ENCODE assay signal across 10 cellular contexts in genomic region chr9:5879419-5880181, GRCh38. TPM values are rescaled to one million over a fixed set of nuclear protein-coding genes. Genes with fewer than 3 reads are reported as not detected.
DNase-seq lines count a peak whose midpoint lies in the region; ATAC-seq and TF ChIP-seq lines count a peak whose summit lies in the region.
"Had no signal": no experiment of that assay in that cellular context is flagged by ENCODE, and none has a peak within 500 bp of the region (broad histone marks: within the 10 kb centered on the region; RNA-seq: fewer than 3 reads in every experiment).

No MANE protein-coding gene starts in this region.

- no peak for TF ChIP-seq RAD21 in SK-N-SH (IDR thresholded peaks at IDR 0.05; ENCODE audit: low read length)

- no peaks in the 10 kb centered on the region for H3K27me3 Mint-ChIP-seq in osteocyte (ENCODE audit: unreplicated experiment)

- H3F3A ChIP-seq in SK-N-SH (replicated peaks; ENCODE audit: insufficient read depth) (peaks cover 16% of the 10 kb centered on the region), smooth muscle cell (ENCODE audit: low read depth) (peaks cover 3% of the 10 kb centered on the region)

- H3K4me3 Mint-ChIP-seq in osteocyte (ENCODE audit: unreplicated experiment) = no peak overlapping the region

- H3K9me3 Mint-ChIP-seq in osteocyte (ENCODE audit: unreplicated experiment) = no peaks in the 10 kb centered on the region

- H3K9ac ChIP-seq in SK-N-SH (peak overlapping the region; percentile 51; the same call in 1 of the 2 replicates), smooth muscle cell (ENCODE audit: low read depth) (peak overlapping the region; percentile 47)
- H3K9ac ChIP-seq: BLaER1 had no signal

- CTCF ChIA-PET in SK-N-SH (lab: Yijun Ruan, JAX) = interaction anchor here (0.8 to 1.5 kb wide), 5 partner anchors 8 to 175 kb away, joined by 3 to 5 read pairs (median 3); partner anchors contain the start of gene ERMP1

- peaks cover 5% of the 10 kb centered on the region for H3K4me1 Mint-ChIP-seq in osteocyte (ENCODE audit: unreplicated experiment)

- no peak for TF ChIP-seq CTCF in SK-N-SH (IDR thresholded peaks at IDR 0.05)
- TF ChIP-seq CTCF in fibroblast of mammary gland (conservative IDR thresholded peaks at IDR 0.05; ENCODE audit: control insufficient read depth, insufficient read depth, low read depth, low read length) = no peak
- TF ChIP-seq CTCF in smooth muscle cell (IDR thresholded peaks at IDR 0.05; ENCODE audit: borderline replicate concordance, insufficient read depth, poor library complexity, severe bottlenecking) = no peak
- TF ChIP-seq CTCF in osteocyte (IDR thresholded peaks at IDR 0.05) = no peak

- no peak overlapping the region for H3K27ac Mint-ChIP-seq in osteocyte (ENCODE audit: unreplicated experiment)

- WGBS in SK-N-SH (ENCODE audit: low lambda C conversion rate) = 40% methylated on average over 9 of the region's 10 CpGs
- 26% methylated on average over 10 of the region's 10 CpGs for WGBS in smooth muscle cell (ENCODE audit: low lambda C conversion rate)

- H3K4me2 ChIP-seq in SK-N-SH (peak overlapping the region; percentile 56), smooth muscle cell (peak overlapping the region; percentile 76)
- H3K4me2 ChIP-seq: BLaER1 had no signal

- H3K79me2 ChIP-seq in SK-N-SH (ENCODE audit: insufficient read depth) (no peaks in the 10 kb centered on the region), smooth muscle cell (ENCODE audit: low read depth) (no peaks in the 10 kb centered on the region)

- peak; percentile 27 to 49; a peak in 1 of 4 replicates for TF ChIP-seq EP300 in SK-N-SH (IDR thresholded peaks at IDR 0.05; ENCODE audit: borderline replicate concordance in 1 of 2, low read depth in 1 of 2, low read length in 1 of 2)

- H3K9me2 ChIP-seq in SK-N-SH = no peaks in the 10 kb centered on the region

- H4K20me1 ChIP-seq in SK-N-SH (ENCODE audit: insufficient read depth) (no peaks in the 10 kb centered on the region), smooth muscle cell (ENCODE audit: low read depth) (no peaks in the 10 kb centered on the region)
- H4K20me1 ChIP-seq: BLaER1 had no signal

- H3K4me1 ChIP-seq in SK-N-SH (ENCODE audit: control insufficient read depth in 1 of 2, insufficient read depth in 2 of 2, low read depth in 1 of 2, low read length in 1 of 2) = peaks cover 0 to 3% of the 10 kb centered on the region in 2 experiments; a peak in 2 of 4 replicates
- H3K4me1 ChIP-seq in smooth muscle cell (ENCODE audit: low read depth) = no peaks in the 10 kb centered on the region
- H3K4me1 ChIP-seq: BLaER1 had no signal

- peak overlapping the region in 1 of 2 experiments; percentile 21; a peak in 1 of 4 replicates for H3K4me3 ChIP-seq in SK-N-SH (ENCODE audit: low read depth in 2 of 2, low read length in 1 of 2)
- peak overlapping the region; percentile 21 for H3K4me3 ChIP-seq in fibroblast of mammary gland (ENCODE audit: control insufficient read depth, low read depth, low read length)
- H3K4me3 ChIP-seq in smooth muscle cell = peak overlapping the region; percentile 14
- H3K4me3 ChIP-seq: BLaER1, lung had no signal

- peak overlapping the region; percentile 77 for H2AFZ ChIP-seq in SK-N-SH (ENCODE audit: low read depth)
- peak overlapping the region; percentile 46 for H2AFZ ChIP-seq in smooth muscle cell (ENCODE audit: low read depth)

- no peak for ATAC-seq in HG02763 (IDR thresholded peaks at IDR 0.05; ENCODE audit: unreplicated experiment)

- POLR2A ChIA-PET in SK-N-SH (lab: Yijun Ruan, JAX) = no interaction called here

- H3K27ac ChIP-seq in SK-N-SH (ENCODE audit: low read depth in 2 of 2, low read length in 1 of 2) (peak overlapping the region in 1 of 2 experiments; percentile 95; a peak in 2 of 4 replicates), smooth muscle cell (ENCODE audit: low read depth) (peak overlapping the region; percentile 78)
- H3K27ac ChIP-seq: BLaER1 had no signal

- no peaks in the 10 kb centered on the region for H3K36me3 Mint-ChIP-seq in osteocyte (ENCODE audit: unreplicated experiment)

- no peaks in the 10 kb centered on the region for H3K36me3 ChIP-seq in SK-N-SH (replicated peaks in 1 of 2; ENCODE audit: control insufficient read depth in 1 of 2, insufficient read depth in 2 of 2, low read length in 1 of 2)
- H3K36me3 ChIP-seq in smooth muscle cell (ENCODE audit: low read depth) = no peaks in the 10 kb centered on the region
- H3K36me3 ChIP-seq: BLaER1 had no signal

- peak; percentile 20 for DNase-seq in NOMO-1 treated with DMSO at 0.1 percent for 48 hours (lab: John Stamatoyannopoulos, UW; ENCODE audit: unreplicated experiment)
- DNase-seq in NOMO-1 treated with dmso at 0.1 percent for 144 hours (lab: John Stamatoyannopoulos, UW; ENCODE audit: unreplicated experiment) = no peak
- peak; percentile 17 for DNase-seq in SK-N-SH
- DNase-seq in fibroblast of mammary gland (ENCODE audit: low read depth) = peak; percentile 80
- no peak for DNase-seq in smooth muscle cell (lab: John Stamatoyannopoulos, UW; ENCODE audit: unreplicated experiment)
- DNase-seq in osteocyte (ENCODE audit: extremely low spot score, unreplicated experiment) = no peak
- DNase-seq in DMS79 treated with DMSO at 0.1 percent for 48 hours (lab: John Stamatoyannopoulos, UW) = no peak

- H3K9me3 ChIP-seq in SK-N-SH = no peaks in the 10 kb centered on the region
- no peaks in the 10 kb centered on the region for H3K9me3 ChIP-seq in smooth muscle cell (replicated peaks; ENCODE audit: low read depth)
- H3K9me3 ChIP-seq: BLaER1 had no signal

- H3K27me3 ChIP-seq in SK-N-SH (ENCODE audit: insufficient read depth) (no peaks in the 10 kb centered on the region), smooth muscle cell (ENCODE audit: low read depth) (no peaks in the 10 kb centered on the region)
- H3K27me3 ChIP-seq: BLaER1 had no signal

TF ChIP-seq in SK-N-SH, 30 proteins besides CTCF, POLR2A, EP300 and RAD21 (continues in another document):
- peak; percentile 86 for TF ChIP-seq PBX3 (IDR thresholded peaks at IDR 0.05)
- TF ChIP-seq RFX5 (IDR thresholded peaks at IDR 0.05; ENCODE audit: low read length) = no peak
- TF ChIP-seq IRF3 (IDR thresholded peaks at IDR 0.05; ENCODE audit: low read depth, low read length) = no peak
- TF ChIP-seq GABPA (IDR thresholded peaks at IDR 0.05; ENCODE audit: low read depth) = no peak
- TF ChIP-seq GATA2 (CRISPR knock-in tag; IDR thresholded peaks at IDR 0.05) = no peak
- TF ChIP-seq MAX (IDR thresholded peaks at IDR 0.05; ENCODE audit: low read depth) = peak; percentile 73
- no peak for TF ChIP-seq FOXJ3 (CRISPR knock-in tag; IDR thresholded peaks at IDR 0.05)
- TF ChIP-seq TAF1 (IDR thresholded peaks at IDR 0.05; ENCODE audit: borderline replicate concordance, low read depth, low read length) = no peak
- peak; percentile 93 for TF ChIP-seq FOSL2 (IDR thresholded peaks at IDR 0.05; ENCODE audit: borderline replicate concordance, low read depth)
- no peak for TF ChIP-seq RCOR1 (IDR thresholded peaks at IDR 0.05; ENCODE audit: low read length)
- TF ChIP-seq RXRA (IDR thresholded peaks at IDR 0.05; ENCODE audit: borderline replicate concordance, low read depth) = no peak
- peak; percentile 81 for TF ChIP-seq TCF12 (IDR thresholded peaks at IDR 0.05)
- TF ChIP-seq JUND (IDR thresholded peaks at IDR 0.05) = peak; percentile 97
- peak; percentile 49; the same call in 1 of the 2 replicates for TF ChIP-seq MEF2A (IDR thresholded peaks at IDR 0.05; ENCODE audit: borderline replicate concordance, low read depth)
- TF ChIP-seq POLR2AphosphoS5 (IDR thresholded peaks at IDR 0.05; ENCODE audit: low read depth, low read length) = peak; percentile 56; the same call in 1 of the 2 replicates
- no peak for TF ChIP-seq ELF1 (IDR thresholded peaks at IDR 0.05)
- no peak for TF ChIP-seq YY1 (IDR thresholded peaks at IDR 0.05; ENCODE audit: low read depth)
- TF ChIP-seq FOXM1 (IDR thresholded peaks at IDR 0.05; ENCODE audit: low read depth) = 0 out of 2 replicates have a peak, but pooled peaks have one; percentile 19
- TF ChIP-seq CHD2 (IDR thresholded peaks at IDR 0.05; ENCODE audit: low read length, partially characterized antibody) = no peak
- peak; percentile 48 for TF ChIP-seq NFIC (IDR thresholded peaks at IDR 0.05; ENCODE audit: borderline replicate concordance)
- 0 out of 2 replicates have a peak, but pooled peaks have one; percentile 37 for TF ChIP-seq SIN3A (IDR thresholded peaks at IDR 0.05; ENCODE audit: borderline replicate concordance, low read depth, low read length)

RNA-seq across cellular contexts. Expression of gene MLANA, which starts 11.1 kb away (rescaled TPM):
- not detected in 2 replicates for polyA plus RNA-seq in SK-N-SH (2012; rRNA removed)
- not detected in 2 replicates for polyA plus RNA-seq in SK-N-SH (2012; cell fraction: cytosol; rRNA removed)
- polyA plus RNA-seq in SK-N-SH (2012; cell fraction: nucleus; rRNA removed) = not detected in 2 replicates
- total RNA-seq in smooth muscle cell = not detected in 2 replicates
- polyA plus RNA-seq in smooth muscle cell = 0.46 TPM in 1 of 2 replicates, not detected in the other
- not detected in 2 replicates for total RNA-seq in osteocyte
- total RNA-seq: lung had no signal
- polyA plus RNA-seq: lung had no signal

RNA-seq across cellular contexts. Expression of gene ERMP1, which starts 46.7 kb away (rescaled TPM):
- polyA plus RNA-seq in SK-N-SH (2012; rRNA removed) (5.9 and 6.4 TPM in 2 replicates), smooth muscle cell (2.1 and 5.4 TPM in 2 replicates)
- 7.3 and 7.9 TPM in 2 replicates for polyA plus RNA-seq in SK-N-SH (2012; cell fraction: cytosol; rRNA removed)
- 5.6 and 6.4 TPM in 2 replicates for polyA plus RNA-seq in SK-N-SH (2012; cell fraction: nucleus; rRNA removed)
- total RNA-seq in smooth muscle cell (10.6 and 10.7 TPM in 2 replicates), osteocyte (19.7 and 20.4 TPM in 2 replicates)

Comparison
In these comparisons a context has a peak if more than half of its experiments do, and no peak if none do; other contexts are left out.
1. DNase-seq: peak in NOMO-1 treated with DMSO at 0.1 percent for 48 hours (single experiment), SK-N-SH (single experiment) and fibroblast of mammary gland (single experiment); none in NOMO-1 treated with dmso at 0.1 percent for 144 hours (single experiment), smooth muscle cell (single experiment), osteocyte (single experiment) and DMS79 treated with DMSO at 0.1 percent for 48 hours (single experiment).